ENCODE assay signal across 13 cellular contexts in the genomic region with DNA sequence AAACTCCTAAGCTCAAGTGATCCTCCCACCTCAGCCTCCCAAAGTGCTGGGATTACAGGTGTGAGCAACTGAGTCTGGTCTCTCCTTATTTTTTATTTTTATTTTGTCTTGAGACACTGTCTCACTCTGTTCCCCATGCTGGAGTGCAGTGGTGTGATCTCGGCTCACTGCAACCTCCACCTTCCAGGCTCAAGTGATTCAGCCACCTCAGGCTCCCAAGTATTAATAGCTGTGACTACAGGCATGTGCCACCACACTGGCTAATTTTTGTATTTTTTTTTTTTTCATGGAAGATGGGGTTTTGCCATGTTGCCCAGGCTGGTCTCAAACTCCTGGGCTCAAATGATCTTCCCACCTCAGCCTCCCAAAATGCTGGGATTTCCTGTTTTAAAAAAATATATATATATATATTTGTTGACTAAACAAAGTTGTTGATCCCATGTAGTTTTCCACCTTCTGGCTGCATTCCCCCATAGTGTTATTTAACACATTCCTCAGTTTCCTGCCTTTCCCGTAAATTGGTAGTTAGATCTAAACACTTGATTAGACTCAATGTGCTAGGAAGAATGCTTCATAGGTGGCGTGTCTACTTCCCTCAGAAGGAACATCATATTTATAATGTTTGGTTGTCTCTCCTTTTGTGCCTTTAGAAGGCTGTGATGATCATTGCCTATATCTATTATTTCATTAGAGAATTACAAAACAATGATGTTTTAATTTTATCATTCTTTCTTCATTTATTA.
"Had no signal": no experiment of that assay in that cellular context is flagged by ENCODE, and none has a peak within 500 bp of the region (broad histone marks: within the 10 kb centered on the region; RNA-seq: fewer than 3 reads in every experiment).

No MANE protein-coding gene starts in this region.

- H3K36me3 ChIP-seq: SJSA1 had no signal

- H3K4me3 ChIP-seq: body of pancreas, SJSA1, skin epidermis had no signal

- H3K4me1 ChIP-seq: body of pancreas had no signal

- H3K27ac ChIP-seq: SJSA1 had no signal

- DNase-seq: activated CD8-positive, alpha-beta T cell treated with anti-CD3 and anti-CD28 coated beads for 36 hours; activated naive CD4-positive, alpha-beta T cell treated with anti-CD3 and anti-CD28 coated beads for 36 hours; body of pancreas; cortex of kidney; effector memory CD8-positive, alpha-beta T cell; immature natural killer cell; mesendoderm; substantia nigra; T-helper 9 cell had no signal

- H3K27me3 ChIP-seq: body of pancreas, SJSA1 had no signal

- H3K4me3 Mint-ChIP-seq: activated CD8-positive, alpha-beta T cell treated with anti-CD3 and anti-CD28 coated beads for 36 hours; activated naive CD4-positive, alpha-beta T cell treated with anti-CD3 and anti-CD28 coated beads for 36 hours; activated T-helper 1 cell treated with anti-CD3 and anti-CD28 coated beads, Interleukin-12 subunit alpha, Interleukin-12 subunit beta, Interleukin-2, Interleukin-4 antibody, amounts not matched to agents 30 ng/mL and 10 ng/mL and 1 ng/mL, durations not matched to agents 14 hours and 24 hours and 36 hours; central memory CD8-positive, alpha-beta T cell; effector memory CD8-positive, alpha-beta T cell; immature natural killer cell had no signal

- H3K27ac Mint-ChIP-seq: activated naive CD4-positive, alpha-beta T cell treated with anti-CD3 and anti-CD28 coated beads for 36 hours; activated T-helper 1 cell treated with anti-CD3 and anti-CD28 coated beads, Interleukin-12 subunit alpha, Interleukin-12 subunit beta, Interleukin-2, Interleukin-4 antibody, amounts not matched to agents 30 ng/mL and 10 ng/mL and 1 ng/mL, durations not matched to agents 14 hours and 24 hours and 36 hours; immature natural killer cell had no signal

- ATAC-seq: activated CD8-positive, alpha-beta T cell treated with anti-CD3 and anti-CD28 coated beads for 36 hours; body of pancreas; effector memory CD8-positive, alpha-beta T cell had no signal

- H3K9me3 ChIP-seq: body of pancreas, SJSA1 had no signal

- H3K9me3 Mint-ChIP-seq: activated CD8-positive, alpha-beta T cell treated with anti-CD3 and anti-CD28 coated beads for 36 hours; activated naive CD4-positive, alpha-beta T cell treated with anti-CD3 and anti-CD28 coated beads for 36 hours; central memory CD8-positive, alpha-beta T cell; effector memory CD8-positive, alpha-beta T cell; immature natural killer cell had no signal
